In genomic region chr14:35292051-35292769, GRCh38 we compare ENCODE assay signal across 1 cellular context.
TF ChIP-seq lines count a peak whose summit lies in the region.

Gene PSMA6 (plus strand): TSS chr14:35292382. CDS start chr14:35292477, 95 bp downstream.

TF ChIP-seq in K562, 482 proteins besides CTCF, POLR2A, EP300 and RAD21 (continued from another document and continues in another):
- TF ChIP-seq PREB (CRISPR knock-in tag; IDR thresholded peaks at IDR 0.05) (no peak), ZNF431 (CRISPR knock-in tag; IDR thresholded peaks at IDR 0.05) (no peak), NCOA6 (IDR thresholded peaks at IDR 0.05) (no peak), MEF2A (IDR thresholded peaks at IDR 0.05; ENCODE audit: control insufficient read depth, low read depth, low read length) (no peak), SRF (CRISPR knock-in tag; IDR thresholded peaks at IDR 0.05) (peak; percentile 19 to 75; a peak in 1 of 4 replicates), ZHX1 (conservative IDR thresholded peaks at IDR 0.05; ENCODE audit: low read length) (no peak; the same call in 1 of the 2 replicates), CCNT2 (IDR thresholded peaks at IDR 0.05; ENCODE audit: borderline replicate concordance, extremely low read depth, insufficient read length, low read depth, low read length) (no peak), PHTF2 (CRISPR knock-in tag; IDR thresholded peaks at IDR 0.05) (no peak), ZNF12 (CRISPR knock-in tag; IDR thresholded peaks at IDR 0.05) (no peak), MBD2 (IDR thresholded peaks at IDR 0.05; ENCODE audit: borderline replicate concordance, low read depth) (no peak), MIER1 (IDR thresholded peaks at IDR 0.05; ENCODE audit: low read depth) (no peak), ASH1L (IDR thresholded peaks at IDR 0.05; ENCODE audit: borderline replicate concordance, low read depth, partially characterized antibody) (no peak), ATF4 (CRISPR knock-in tag; IDR thresholded peaks at IDR 0.05) (0 out of 2 replicates have a peak, but pooled peaks have one; percentile 10), NKRF (IDR thresholded peaks at IDR 0.05; ENCODE audit: borderline replicate concordance) (peak; percentile 78), NFYB (IDR thresholded peaks at IDR 0.05; ENCODE audit: extremely low read depth, insufficient read length) (no peak), MCM3 (IDR thresholded peaks at IDR 0.05) (no peak), ZBTB9 (CRISPR knock-in tag; IDR thresholded peaks at IDR 0.05) (no peak; the same call in 1 of the 2 replicates), MXD1 (CRISPR knock-in tag; IDR thresholded peaks at IDR 0.05; ENCODE audit: borderline replicate concordance, poor library complexity, severe bottlenecking) (no peak), HMG20A (CRISPR knock-in tag; conservative IDR thresholded peaks at IDR 0.05) (no peak), ZBTB11 (CRISPR knock-in tag; IDR thresholded peaks at IDR 0.05) (peak in 2 of 3 experiments; percentile 66 to 90; a peak in 5 of 6 replicates), TFE3 (CRISPR knock-in tag; IDR thresholded peaks at IDR 0.05) (no peak), ZEB2 (IDR thresholded peaks at IDR 0.05) (no peak), ZNF764 (CRISPR knock-in tag; IDR thresholded peaks at IDR 0.05; ENCODE audit: low read depth) (no peak), ZNF274 (IDR thresholded peaks at IDR 0.05; ENCODE audit: borderline replicate concordance, low read depth, low read length) (no peak), CBX2 (IDR thresholded peaks at IDR 0.05; ENCODE audit: insufficient read depth, low read length, poor library complexity, severe bottlenecking) (no peak), ZNF280B (CRISPR knock-in tag; IDR thresholded peaks at IDR 0.05) (no peak), ZNF146 (CRISPR knock-in tag; IDR thresholded peaks at IDR 0.05; ENCODE audit: unreplicated experiment) (no peak), PPARD (CRISPR knock-in tag; IDR thresholded peaks at IDR 0.05) (no peak), ZKSCAN3 (CRISPR knock-in tag; IDR thresholded peaks at IDR 0.05) (no peak), PTRF (tag; IDR thresholded peaks at IDR 0.05) (no peak), SMC3 (conservative IDR thresholded peaks at IDR 0.05; ENCODE audit: insufficient read depth, low read depth, low read length) (no peak), BCLAF1 (IDR thresholded peaks at IDR 0.05; ENCODE audit: borderline replicate concordance in 1 of 2, control insufficient read depth in 1 of 2, low read depth in 2 of 2, low read length in 1 of 2) (no peak), CHD2 (IDR thresholded peaks at IDR 0.05; ENCODE audit: low read depth, low read length) (no peak), MAFG (tag; conservative IDR thresholded peaks at IDR 0.05) (peak; percentile 49; the same call in 1 of the 2 replicates), HCFC1 (IDR thresholded peaks at IDR 0.05; ENCODE audit: low read depth, low read length) (peak; percentile 65), BDP1 (IDR thresholded peaks at IDR 0.05; ENCODE audit: insufficient read depth, insufficient read length) (no peak), DNMT1 (IDR thresholded peaks at IDR 0.05) (no peak), ESRRA (IDR thresholded peaks at IDR 0.05; ENCODE audit: borderline replicate concordance, low read depth) (peak; percentile 17; the same call in 1 of the 2 replicates), ZKSCAN1 (IDR thresholded peaks at IDR 0.05; ENCODE audit: low read depth, low read length) (no peak), BCOR (IDR thresholded peaks at IDR 0.05) (no peak), SIX5 (IDR thresholded peaks at IDR 0.05; ENCODE audit: borderline replicate concordance in 1 of 2, insufficient read depth in 1 of 2, low read depth in 1 of 2, low read length in 2 of 2) (no peak), NCOA2 (IDR thresholded peaks at IDR 0.05; ENCODE audit: partially characterized antibody in 2 of 2) (no peak)
